ENCODE assay signal across 29 cellular contexts in genomic region chr9:91496351-91496750, GRCh38.
DNase-seq lines count a peak whose midpoint lies in the region; ATAC-seq and TF ChIP-seq lines count a peak whose summit lies in the region.
"Had no signal": no experiment of that assay in that cellular context is flagged by ENCODE, and none has a peak within 500 bp of the region (broad histone marks: within the 10 kb centered on the region; RNA-seq: fewer than 3 reads in every experiment).

No MANE protein-coding gene starts in this region.

- TF ChIP-seq CTCF in HFFc6 (IDR thresholded peaks at IDR 0.05) (no peak), chondrocyte (IDR thresholded peaks at IDR 0.05) (no peak), mesothelial cell of epicardium (IDR thresholded peaks at IDR 0.05; ENCODE audit: unreplicated experiment) (no peak)

- H3K27ac Mint-ChIP-seq in HFFc6 = peak overlapping the region; percentile 94
- peak overlapping the region; percentile 93 for H3K27ac Mint-ChIP-seq in chondrocyte (ENCODE audit: unreplicated experiment)
- peak overlapping the region; percentile 94 for H3K27ac Mint-ChIP-seq in mesothelial cell of epicardium
- H3K27ac Mint-ChIP-seq in stimulated activated naive B cell treated with anti-CD40 and anti-IgM and Interleukin-4, amounts not matched to agents 10 μg/mL and 1 μg/mL and 100 μg/mL, for 72 hours = peak overlapping the region; percentile 38
- H3K27ac Mint-ChIP-seq in activated T-helper 1 cell treated with anti-CD3 and anti-CD28 coated beads, Interleukin-12 subunit alpha, Interleukin-12 subunit beta, Interleukin-2, Interleukin-4 antibody, amounts not matched to agents 30 ng/mL and 10 ng/mL and 1 ng/mL, durations not matched to agents 14 hours and 24 hours and 36 hours = no peak overlapping the region
- H3K27ac Mint-ChIP-seq: activated naive CD4-positive, alpha-beta T cell treated with anti-CD3 and anti-CD28 coated beads for 36 hours; B cell; CD8-positive, alpha-beta T cell; effector memory CD8-positive, alpha-beta T cell; natural killer cell; T-helper 17 cell had no signal

- ATAC-seq in stimulated activated naive B cell treated with anti-CD40 and anti-IgM and Interleukin-4, amounts not matched to agents 10 μg/mL and 1 μg/mL and 100 μg/mL, for 72 hours (replicated peaks) = no peak
- ATAC-seq in HG03571 (IDR thresholded peaks at IDR 0.05; ENCODE audit: unreplicated experiment) = no peak
- ATAC-seq: A549; CD8-positive, alpha-beta T cell; effector memory CD8-positive, alpha-beta T cell; natural killer cell; PC-3; T-helper 17 cell; upper lobe of right lung had no signal

- H3K27me3 Mint-ChIP-seq in HFFc6 (ENCODE audit: insufficient read depth) (peaks cover 3% of the 10 kb centered on the region; the same call in 1 of the 2 replicates), chondrocyte (ENCODE audit: low read depth) (no peaks in the 10 kb centered on the region), mesothelial cell of epicardium (ENCODE audit: low read depth) (no peaks in the 10 kb centered on the region)
- H3K27me3 Mint-ChIP-seq in stimulated activated naive B cell treated with anti-CD40 and anti-IgM and Interleukin-4, amounts not matched to agents 10 μg/mL and 1 μg/mL and 100 μg/mL, for 72 hours = peaks cover 14 to 20% of the 10 kb centered on the region in 2 donors
- H3K27me3 Mint-ChIP-seq in activated T-helper 1 cell treated with anti-CD3 and anti-CD28 coated beads, Interleukin-12 subunit alpha, Interleukin-12 subunit beta, Interleukin-2, Interleukin-4 antibody, amounts not matched to agents 30 ng/mL and 10 ng/mL and 1 ng/mL, durations not matched to agents 14 hours and 24 hours and 36 hours (ENCODE audit: insufficient read depth) = peaks cover 3% of the 10 kb centered on the region

- H3K4me1 Mint-ChIP-seq in HFFc6 (ENCODE audit: low read depth) (peaks cover 54% of the 10 kb centered on the region), chondrocyte (ENCODE audit: low read depth) (peaks cover 59% of the 10 kb centered on the region), mesothelial cell of epicardium (peaks cover 31% of the 10 kb centered on the region)
- H3K4me1 Mint-ChIP-seq in stimulated activated naive B cell treated with anti-CD40 and anti-IgM and Interleukin-4, amounts not matched to agents 10 μg/mL and 1 μg/mL and 100 μg/mL, for 72 hours = peaks cover 0 to 1% of the 10 kb centered on the region in 2 donors
- no peaks in the 10 kb centered on the region for H3K4me1 Mint-ChIP-seq in activated T-helper 1 cell treated with anti-CD3 and anti-CD28 coated beads, Interleukin-12 subunit alpha, Interleukin-12 subunit beta, Interleukin-2, Interleukin-4 antibody, amounts not matched to agents 30 ng/mL and 10 ng/mL and 1 ng/mL, durations not matched to agents 14 hours and 24 hours and 36 hours (ENCODE audit: low read depth)
- H3K4me1 Mint-ChIP-seq: B cell, natural killer cell, T-helper 17 cell had no signal

- peak overlapping the region; percentile 79 for H3K4me3 Mint-ChIP-seq in HFFc6
- H3K4me3 Mint-ChIP-seq in chondrocyte (ENCODE audit: unreplicated experiment) = peak overlapping the region; percentile 8
- H3K4me3 Mint-ChIP-seq in mesothelial cell of epicardium = no peak overlapping the region
- no peak overlapping the region for H3K4me3 Mint-ChIP-seq in stimulated activated naive B cell treated with anti-CD40 and anti-IgM and Interleukin-4, amounts not matched to agents 10 μg/mL and 1 μg/mL and 100 μg/mL, for 72 hours
- no peak overlapping the region for H3K4me3 Mint-ChIP-seq in activated T-helper 1 cell treated with anti-CD3 and anti-CD28 coated beads, Interleukin-12 subunit alpha, Interleukin-12 subunit beta, Interleukin-2, Interleukin-4 antibody, amounts not matched to agents 30 ng/mL and 10 ng/mL and 1 ng/mL, durations not matched to agents 14 hours and 24 hours and 36 hours
- H3K4me3 Mint-ChIP-seq: activated naive CD4-positive, alpha-beta T cell treated with anti-CD3 and anti-CD28 coated beads for 36 hours; B cell; CD8-positive, alpha-beta T cell; effector memory CD8-positive, alpha-beta T cell; natural killer cell; T-helper 17 cell had no signal

- intact Hi-C loops in activated T-helper 1 cell treated with anti-CD3 and anti-CD28 coated beads, Interleukin-12 subunit alpha, Interleukin-12 subunit beta, Interleukin-2, Interleukin-4 antibody, amounts not matched to agents 30 ng/mL and 10 ng/mL and 1 ng/mL, durations not matched to agents 14 hours and 24 hours and 36 hours (cut with micrococcal nuclease) = no loop called here

- H3K9me3 Mint-ChIP-seq in HFFc6 = peaks cover 3% of the 10 kb centered on the region; the same call in 1 of the 2 replicates
- H3K9me3 Mint-ChIP-seq in chondrocyte (ENCODE audit: low read depth) = peaks cover 4% of the 10 kb centered on the region
- peaks cover 5% of the 10 kb centered on the region for H3K9me3 Mint-ChIP-seq in mesothelial cell of epicardium
- H3K9me3 Mint-ChIP-seq in stimulated activated naive B cell treated with anti-CD40 and anti-IgM and Interleukin-4, amounts not matched to agents 10 μg/mL and 1 μg/mL and 100 μg/mL, for 72 hours = peaks cover 6 to 7% of the 10 kb centered on the region in 2 donors
- no peaks in the 10 kb centered on the region for H3K9me3 Mint-ChIP-seq in activated T-helper 1 cell treated with anti-CD3 and anti-CD28 coated beads, Interleukin-12 subunit alpha, Interleukin-12 subunit beta, Interleukin-2, Interleukin-4 antibody, amounts not matched to agents 30 ng/mL and 10 ng/mL and 1 ng/mL, durations not matched to agents 14 hours and 24 hours and 36 hours
- H3K9me3 Mint-ChIP-seq: activated naive CD4-positive, alpha-beta T cell treated with anti-CD3 and anti-CD28 coated beads for 36 hours; effector memory CD8-positive, alpha-beta T cell; natural killer cell had no signal

- DNase-seq in HFFc6 (no peak), chondrocyte (ENCODE audit: low spot score) (no peak), mesothelial cell of epicardium (ENCODE audit: low spot score in 2 of 2, unreplicated experiment in 2 of 2) (no peak), NCI-H1694 (lab: John Stamatoyannopoulos, UW) (no peak), MV-4-11 (lab: John Stamatoyannopoulos, UW) (no peak)
- DNase-seq in stimulated activated naive B cell treated with anti-CD40 and anti-IgM and Interleukin-4, amounts not matched to agents 10 μg/mL and 1 μg/mL and 100 μg/mL, for 72 hours = no peak
- no peak for DNase-seq in activated T-helper 1 cell treated with anti-CD3 and anti-CD28 coated beads, Interleukin-12 subunit alpha, Interleukin-12 subunit beta, Interleukin-2, Interleukin-4 antibody, amounts not matched to agents 30 ng/mL and 10 ng/mL and 1 ng/mL, durations not matched to agents 14 hours and 24 hours and 36 hours (ENCODE audit: low spot score)
- DNase-seq: activated CD4-positive, alpha-beta T cell treated with anti-CD3 and anti-CD28 coated beads, Interleukin-2, amount 50 U/mL, for 48 hours; activated naive CD4-positive, alpha-beta T cell treated with anti-CD3 and anti-CD28 coated beads for 36 hours; caudate nucleus; CD8-positive, alpha-beta T cell; cortex of kidney; effector memory CD8-positive, alpha-beta T cell; foreskin melanocyte; heart right ventricle; midbrain; natural killer cell; NCI-H1417 treated with DMSO at 0.1 percent for 48 hours; NCI-H2081 treated with DMSO at 0.1 percent for 48 hours; NCI-H226; NCI-H526 treated with DMSO at 0.1 percent for 48 hours; occipital lobe; PC-3; stimulated activated naive CD4-positive, alpha-beta T cell; T-helper 17 cell; upper lobe of right lung had no signal

- H3K36me3 Mint-ChIP-seq in HFFc6 (ENCODE audit: low read depth) (peaks cover 4% of the 10 kb centered on the region; the same call in 1 of the 2 replicates), chondrocyte (ENCODE audit: low read depth) (no peaks in the 10 kb centered on the region), mesothelial cell of epicardium (no peaks in the 10 kb centered on the region)
- H3K36me3 Mint-ChIP-seq in stimulated activated naive B cell treated with anti-CD40 and anti-IgM and Interleukin-4, amounts not matched to agents 10 μg/mL and 1 μg/mL and 100 μg/mL, for 72 hours = no peaks in the 10 kb centered on the region
- H3K36me3 Mint-ChIP-seq in activated T-helper 1 cell treated with anti-CD3 and anti-CD28 coated beads, Interleukin-12 subunit alpha, Interleukin-12 subunit beta, Interleukin-2, Interleukin-4 antibody, amounts not matched to agents 30 ng/mL and 10 ng/mL and 1 ng/mL, durations not matched to agents 14 hours and 24 hours and 36 hours (ENCODE audit: low read depth) = no peaks in the 10 kb centered on the region
- H3K36me3 Mint-ChIP-seq: CD8-positive, alpha-beta T cell; natural killer cell had no signal

Comparison
In these comparisons a context has a peak if more than half of its experiments do, and no peak if none do; other contexts are left out.
1. H3K4me3 Mint-ChIP-seq: peak in HFFc6 (single experiment) and chondrocyte (single experiment); none in mesothelial cell of epicardium (single experiment), stimulated activated naive B cell treated with anti-CD40 and anti-IgM and Interleukin-4, amounts not matched to agents 10 μg/mL and 1 μg/mL and 100 μg/mL, for 72 hours (0 of 2) and activated T-helper 1 cell treated with anti-CD3 and anti-CD28 coated beads, Interleukin-12 subunit alpha, Interleukin-12 subunit beta, Interleukin-2, Interleukin-4 antibody, amounts not matched to agents 30 ng/mL and 10 ng/mL and 1 ng/mL, durations not matched to agents 14 hours and 24 hours and 36 hours (single experiment).